19 cellular contexts compared by ENCODE assay signal in genomic region chr2:43414033-43414432, GRCh38.
A peak's percentile ranks its signal among the peaks of the same experiment; 100 is the strongest.
DNase-seq lines count a peak whose midpoint lies in the region; ATAC-seq, FAIRE-seq and TF ChIP-seq lines count a peak whose summit lies in the region.
"Had no signal": no experiment of that assay in that cellular context is flagged by ENCODE, and none has a peak within 500 bp of the region (broad histone marks: within the 10 kb centered on the region; RNA-seq: fewer than 3 reads in every experiment).

No MANE protein-coding gene starts in this region.

- H3K27ac ChIP-seq in tibial artery = peak overlapping the region; percentile 57 to 60
- H3K27ac ChIP-seq: GM23248, Peyer's patch had no signal

- DNase-seq in GM19239 (ENCODE audit: insufficient read length, low spot score) (no peak), mesothelial cell of epicardium (ENCODE audit: low spot score in 2 of 2, unreplicated experiment in 2 of 2) (no peak), tibial artery (no peak), natural killer cell (no peak)
- no peak for DNase-seq in activated T-cell treated with anti-CD3 and anti-CD28 coated beads, Interleukin-2, amount 50 U/mL, for 1 hour
- DNase-seq: CD4-positive, alpha-beta memory T cell; DMS153; GM23248; HCEC 1CT; Karpas-422; NCI-H1417 treated with DMSO at 0.1 percent for 48 hours; NCI-H187; NCI-H446 treated with DMSO at 0.1 percent for 48 hours; NCI-H69; Peyer's patch had no signal

- H3K9me3 Mint-ChIP-seq in mesothelial cell of epicardium (no peaks in the 10 kb centered on the region), natural killer cell (no peaks in the 10 kb centered on the region)
- H3K9me3 Mint-ChIP-seq: CD4-positive, alpha-beta memory T cell; IgD-negative memory B cell had no signal

- H3K36me3 ChIP-seq in Loucy (ENCODE audit: insufficient read depth, low read length) (no peaks in the 10 kb centered on the region), tibial artery (no peaks in the 10 kb centered on the region)
- H3K36me3 ChIP-seq: Peyer's patch had no signal

- intact Hi-C loops in tibial artery (cut with DNase I; ENCODE audit: low total_unique reads) = no loop called here
- intact Hi-C loops in natural killer cell (cut with micrococcal nuclease) = no loop called here

- H2AFZ ChIP-seq in Loucy (ENCODE audit: low read length) = no peak overlapping the region
- H2AFZ ChIP-seq: GM23248 had no signal

- H3K36me3 Mint-ChIP-seq in mesothelial cell of epicardium = no peaks in the 10 kb centered on the region
- H3K36me3 Mint-ChIP-seq in natural killer cell = no peaks in the 10 kb centered on the region

- H3K79me2 ChIP-seq in Loucy (ENCODE audit: insufficient read depth, low read length) = no peaks in the 10 kb centered on the region

- H3K9me3 ChIP-seq in Loucy (ENCODE audit: insufficient read depth, low read depth, low read length) = no peaks in the 10 kb centered on the region
- H3K9me3 ChIP-seq in tibial artery = no peaks in the 10 kb centered on the region
- H3K9me3 ChIP-seq: Peyer's patch had no signal

- H3K27me3 Mint-ChIP-seq in mesothelial cell of epicardium (ENCODE audit: low read depth) (no peaks in the 10 kb centered on the region), natural killer cell (ENCODE audit: low read depth in 2 of 2) (no peaks in the 10 kb centered on the region)
- H3K27me3 Mint-ChIP-seq: CD4-positive, alpha-beta memory T cell; IgD-negative memory B cell had no signal

- no peak overlapping the region for H3K9ac ChIP-seq in Loucy (ENCODE audit: low read depth, low read length, poor library complexity, severe bottlenecking)
- H3K9ac ChIP-seq: GM23248 had no signal

- no peak for ATAC-seq in GM18909 (IDR thresholded peaks at IDR 0.05; ENCODE audit: poor library complexity, unreplicated experiment)
- ATAC-seq in natural killer cell = no peak
- ATAC-seq: SK-N-SH treated with all-trans-retinoic acid at 6 μM for 48 hours had no signal

- H3K4me1 ChIP-seq in Loucy (ENCODE audit: insufficient read depth, low read length, poor library complexity, severe bottlenecking) = peaks cover 18% of the 10 kb centered on the region
- H3K4me1 ChIP-seq in tibial artery = peaks cover 0 to 81% (median 54%) of the 10 kb centered on the region in 4 donors
- H3K4me1 ChIP-seq: Peyer's patch had no signal

- peak overlapping the region; percentile 92 for H3K27ac Mint-ChIP-seq in mesothelial cell of epicardium
- H3K27ac Mint-ChIP-seq in natural killer cell = no peak overlapping the region
- H3K27ac Mint-ChIP-seq: IgD-negative memory B cell had no signal

- no peak overlapping the region for H3K4me3 Mint-ChIP-seq in mesothelial cell of epicardium
- no peak overlapping the region for H3K4me3 Mint-ChIP-seq in natural killer cell
- H3K4me3 Mint-ChIP-seq: CD4-positive, alpha-beta memory T cell; IgD-negative memory B cell had no signal

- H4K20me1 ChIP-seq in Loucy (ENCODE audit: insufficient read depth, low read length, poor library complexity, severe bottlenecking) = no peaks in the 10 kb centered on the region

- no peaks in the 10 kb centered on the region for H3K27me3 ChIP-seq in Loucy (ENCODE audit: insufficient read depth, low read length, poor library complexity, severe bottlenecking)
- H3K27me3 ChIP-seq in tibial artery = no peaks in the 10 kb centered on the region
- H3K27me3 ChIP-seq: Peyer's patch had no signal

- H3K4me2 ChIP-seq in Loucy (ENCODE audit: low read depth, low read length, poor library complexity, severe bottlenecking) = peak overlapping the region; percentile 7

- FAIRE-seq in GM19239 (lab: Jason Lieb, UNC) = peak; percentile 4

- H3K9me2 ChIP-seq in Loucy (replicated peaks; ENCODE audit: low read depth, low read length) = no peaks in the 10 kb centered on the region

- TF ChIP-seq CTCF in Loucy (conservative IDR thresholded peaks at IDR 0.05; ENCODE audit: low read length) = no peak
- no peak for TF ChIP-seq CTCF in mesothelial cell of epicardium (IDR thresholded peaks at IDR 0.05; ENCODE audit: unreplicated experiment)
- TF ChIP-seq CTCF in tibial artery (IDR thresholded peaks at IDR 0.05) = no peak
- no peak for TF ChIP-seq CTCF in natural killer cell (IDR thresholded peaks at IDR 0.05)

- H3K4me3 ChIP-seq in Loucy (ENCODE audit: low read length, poor library complexity, severe bottlenecking) (peak overlapping the region; percentile 8), tibial artery (no peak overlapping the region)
- H3K4me3 ChIP-seq: GM23248, Peyer's patch had no signal

- peaks cover 82% of the 10 kb centered on the region for H3K4me1 Mint-ChIP-seq in mesothelial cell of epicardium
- H3K4me1 Mint-ChIP-seq in natural killer cell = no peaks in the 10 kb centered on the region

- no peaks in the 10 kb centered on the region for H3F3A ChIP-seq in Loucy (ENCODE audit: low read depth)
